Comparison of ENCODE assay signal across 8 cellular contexts in the genomic region with DNA sequence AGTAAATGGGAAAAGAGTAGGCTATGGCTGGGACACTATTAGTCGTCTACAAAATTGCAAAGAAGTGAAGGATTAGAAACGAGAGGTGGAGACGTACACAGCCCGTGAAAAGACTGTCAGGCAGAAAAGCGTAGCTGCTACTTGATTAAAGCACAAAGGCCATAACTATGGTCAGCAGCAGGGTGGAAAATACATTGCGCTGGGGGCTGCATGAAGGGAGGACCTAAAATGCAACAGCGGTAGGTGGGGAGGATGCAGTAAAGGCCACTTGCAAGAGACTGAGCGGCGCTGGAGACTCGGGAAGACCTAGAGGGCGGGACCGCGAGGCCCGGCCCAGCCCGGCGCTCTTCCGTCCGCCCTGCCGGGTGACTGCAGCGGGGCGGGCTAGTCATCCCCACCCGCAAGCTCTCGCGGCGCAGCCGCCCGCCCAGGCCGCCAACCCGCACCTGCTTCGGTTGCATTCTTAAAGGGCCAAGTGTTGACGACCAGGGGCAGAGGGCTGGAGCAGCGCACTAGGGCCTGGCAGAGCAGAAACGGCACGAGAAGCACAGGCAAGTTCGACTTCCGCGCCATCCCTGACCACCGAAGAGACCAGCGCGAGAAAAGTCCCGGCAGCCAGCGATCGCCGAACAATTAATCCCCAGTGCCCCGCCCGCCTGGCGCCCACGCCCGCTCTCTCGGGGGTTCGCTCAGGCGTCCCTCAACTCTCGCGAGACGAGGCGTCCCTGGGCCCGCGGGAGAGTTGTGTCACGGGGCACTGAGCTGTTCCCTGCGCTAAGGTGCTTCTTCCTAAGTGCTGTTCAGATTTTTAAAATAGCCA. TPM values are rescaled to one million over a fixed set of nuclear protein-coding genes. Genes with fewer than 3 reads are reported as not detected.
DNase-seq lines count a peak whose midpoint lies in the region; ATAC-seq and TF ChIP-seq lines count a peak whose summit lies in the region.

A gene (minus strand): TSS at position 635 of the 820 bp plus-strand sequence. CDS start 62 bp downstream, at position 573.

- H3K36me3 Mint-ChIP-seq in activated naive CD8-positive, alpha-beta T cell treated with anti-CD3 and anti-CD28 coated beads, Interleukin-2, amount 50 U/mL, for 24 hours (ENCODE audit: low read depth) = peaks cover 8% of the 10 kb centered on the region

- intact Hi-C loops in Right ventricle myocardium superior (cut with DNase I) = no loop called here

- H3K4me1 ChIP-seq in parathyroid adenoma (peaks cover 2% of the 10 kb centered on the region), tibial nerve (peaks cover 0 to 22% (median 12%) of the 10 kb centered on the region in 4 donors)

- peak within 1 kb of the TSS; percentile 75 for H3K4me3 ChIP-seq in parathyroid adenoma (ENCODE audit: low read depth, low read length)
- H3K4me3 ChIP-seq in tibial nerve = peak within 1 kb of the TSS; percentile 54 to 98 (median 68)

- WGBS in tibial nerve, 2 donors = 1% methylated on average over 36 to 44 of the region's 60 CpGs

- H3K27me3 ChIP-seq in parathyroid adenoma (ENCODE audit: control insufficient read depth, insufficient read depth, low read length) (no peaks in the 10 kb centered on the region), tibial nerve (no peaks in the 10 kb centered on the region)

- peak within 1 kb of the TSS; percentile 94 for H2AFZ ChIP-seq in parathyroid adenoma

- H3K36me3 ChIP-seq in parathyroid adenoma (ENCODE audit: control insufficient read depth, insufficient read depth, low read length) (no peaks in the 10 kb centered on the region), tibial nerve (peaks cover 0 to 17% (median 0%) of the 10 kb centered on the region in 3 donors)

- no peaks in the 10 kb centered on the region for H3K27me3 Mint-ChIP-seq in activated naive CD8-positive, alpha-beta T cell treated with anti-CD3 and anti-CD28 coated beads, Interleukin-2, amount 50 U/mL, for 24 hours

- peak; percentile 38 to 67 for TF ChIP-seq POLR2A in tibial nerve (IDR thresholded peaks at IDR 0.05)

- DNase-seq in GM10266 (ENCODE audit: extremely low spot score) = peak; percentile 93
- DNase-seq in NCI-H1092 treated with DMSO at 0.1 percent for 48 hours (lab: John Stamatoyannopoulos, UW) = peak; percentile 93
- DNase-seq in SW 1271 (lab: John Stamatoyannopoulos, UW) = peak; percentile 40 to 78
- DNase-seq in activated naive CD8-positive, alpha-beta T cell treated with anti-CD3 and anti-CD28 coated beads, Interleukin-2, amount 50 U/mL, for 24 hours = peak; percentile 95
- DNase-seq in Right ventricle myocardium superior = peak; percentile 98
- peak; percentile 86 to 91 for DNase-seq in tibial nerve (ENCODE audit: low spot score in 2 of 2)

- peak within 1 kb of the TSS; percentile 88 for H3K4me3 Mint-ChIP-seq in activated naive CD8-positive, alpha-beta T cell treated with anti-CD3 and anti-CD28 coated beads, Interleukin-2, amount 50 U/mL, for 24 hours

- peaks cover 24% of the 10 kb centered on the region for H3K4me1 Mint-ChIP-seq in activated naive CD8-positive, alpha-beta T cell treated with anti-CD3 and anti-CD28 coated beads, Interleukin-2, amount 50 U/mL, for 24 hours

- H3K9me3 ChIP-seq in parathyroid adenoma (ENCODE audit: control insufficient read depth, low read length) (no peaks in the 10 kb centered on the region), tibial nerve (no peaks in the 10 kb centered on the region)

- H3K79me2 ChIP-seq in parathyroid adenoma = no peaks in the 10 kb centered on the region

- peak within 1 kb of the TSS; percentile 75 for H3K27ac ChIP-seq in parathyroid adenoma
- H3K27ac ChIP-seq in tibial nerve = peak within 1 kb of the TSS; percentile 80 to 97 (median 92)

- H3K9ac ChIP-seq in parathyroid adenoma = no peak within 1 kb of the TSS

- ATAC-seq in HG02610 (IDR thresholded peaks at IDR 0.05; ENCODE audit: unreplicated experiment) = peak; percentile 91
- ATAC-seq in activated naive CD8-positive, alpha-beta T cell treated with anti-CD3 and anti-CD28 coated beads, Interleukin-2, amount 50 U/mL, for 24 hours = peak; percentile 96
- ATAC-seq in Right ventricle myocardium superior (ENCODE audit: poor library complexity) = peak; percentile 99

- H3K27ac Mint-ChIP-seq in activated naive CD8-positive, alpha-beta T cell treated with anti-CD3 and anti-CD28 coated beads, Interleukin-2, amount 50 U/mL, for 24 hours = peak within 1 kb of the TSS; percentile 92

- peak within 1 kb of the TSS; percentile 69 for H3K4me2 ChIP-seq in parathyroid adenoma (ENCODE audit: low read length)

- TF ChIP-seq CTCF in GM10266 (IDR thresholded peaks at IDR 0.05; ENCODE audit: control insufficient read depth, insufficient read depth, low read depth, missing control alignments) (no peak), parathyroid adenoma (IDR thresholded peaks at IDR 0.05) (no peak), tibial nerve (IDR thresholded peaks at IDR 0.05) (peak in 1 of 5 experiments; percentile 47)

- peak; percentile 68 to 86 for TF ChIP-seq EP300 in tibial nerve (IDR thresholded peaks at IDR 0.05)

- no peaks in the 10 kb centered on the region for H3K9me3 Mint-ChIP-seq in activated naive CD8-positive, alpha-beta T cell treated with anti-CD3 and anti-CD28 coated beads, Interleukin-2, amount 50 U/mL, for 24 hours

RNA-seq across cellular contexts. Expression of the gene that starts here (rescaled TPM):
- total RNA-seq in Right ventricle myocardium superior (9.3 TPM), tibial nerve (10 to 100 TPM in 3 of 4 donors, 1 to 10 TPM in 1; 8.4 to 25.1 (median 14.7) TPM)

Comparison
In these comparisons a context has a peak if more than half of its experiments do, and no peak if none do; other contexts are left out.
1. Peak in every context shown above with its lines: DNase-seq, ATAC-seq, H3K4me3 ChIP-seq and H3K27ac ChIP-seq.